In the genomic region with DNA sequence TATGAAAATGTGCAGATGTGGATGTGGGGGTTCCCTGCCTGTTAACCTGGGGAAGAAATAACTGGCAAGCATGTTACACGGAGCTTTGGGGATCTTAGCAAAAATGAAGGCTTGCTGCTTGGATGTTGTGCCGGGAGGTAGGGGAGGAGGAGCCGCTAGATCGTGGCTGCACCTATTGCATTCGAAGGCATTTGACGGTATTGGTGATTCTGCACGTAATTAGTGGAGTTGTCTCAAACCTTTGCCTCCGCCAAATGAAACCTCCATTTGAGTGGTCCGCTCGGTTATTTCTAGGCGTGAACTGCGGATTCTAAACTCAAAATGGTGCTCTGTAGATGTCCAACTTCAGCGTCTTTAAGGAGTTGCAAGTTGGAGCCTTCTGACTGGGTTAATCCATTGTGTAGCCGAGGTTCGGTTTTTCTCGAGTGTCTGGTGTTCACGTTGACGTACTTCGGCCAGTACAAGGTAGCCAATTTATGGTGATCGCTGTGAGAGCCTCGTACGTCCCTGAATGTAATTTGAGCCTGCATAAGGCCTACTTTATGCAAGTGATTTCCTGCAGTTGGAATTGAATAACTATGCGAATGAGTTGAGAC, we compare ENCODE assay signal across 8 cellular contexts. TPM values are rescaled to one million over a fixed set of nuclear protein-coding genes. Genes with fewer than 3 reads are reported as not detected.
DNase-seq lines count a peak whose midpoint lies in the region; ATAC-seq and TF ChIP-seq lines count a peak whose summit lies in the region.

No MANE protein-coding gene starts in this region.

- H3K9me3 Mint-ChIP-seq in T-helper 2 cell treated with Interferon-gamma antibody and Interleukin-4, amounts not matched to agents 5 μg/mL and 100 μg/mL, for 36 hours: no peaks in the 10 kb centered on the region
- H3K9me3 Mint-ChIP-seq in effector memory CD8-positive, alpha-beta T cell: no peaks in the 10 kb centered on the region
- H3K9me3 Mint-ChIP-seq in nephron: no peaks in the 10 kb centered on the region

- peak overlapping the region; percentile 88 for H3K4me3 Mint-ChIP-seq in T-helper 2 cell treated with Interferon-gamma antibody and Interleukin-4, amounts not matched to agents 5 μg/mL and 100 μg/mL, for 36 hours
- peak overlapping the region; percentile 94 to 98 for H3K4me3 Mint-ChIP-seq in effector memory CD8-positive, alpha-beta T cell
- peak overlapping the region; percentile 91 to 98 (median 94) for H3K4me3 Mint-ChIP-seq in nephron

- peaks cover 50% of the 10 kb centered on the region for H4K20me1 ChIP-seq in SK-N-SH (ENCODE audit: insufficient read depth)

- no peak for TF ChIP-seq EP300 in SK-N-SH (IDR thresholded peaks at IDR 0.05; ENCODE audit: borderline replicate concordance in 1 of 2, low read depth in 1 of 2, low read length in 1 of 2)

- TF ChIP-seq RAD21 in SK-N-SH (IDR thresholded peaks at IDR 0.05; ENCODE audit: low read length): peak; percentile 1

- peak overlapping the region; percentile 55; the same call in 1 of the 2 replicates for H3K9ac ChIP-seq in SK-N-SH

- CTCF ChIA-PET in SK-N-SH (lab: Yijun Ruan, JAX): interaction anchor here (0.7 to 2.0 kb wide), 6 partner anchors 45 to 465 kb away, joined by 3 to 15 read pairs (median 4); no protein-coding TSS in a partner anchor

- ATAC-seq in SK-N-SH treated with all-trans-retinoic acid at 6 μM for 48 hours (no peak), HG03095 (IDR thresholded peaks at IDR 0.05; ENCODE audit: unreplicated experiment) (no peak)
- ATAC-seq in effector memory CD8-positive, alpha-beta T cell (replicated peaks): no peak

- intact Hi-C loops in vagina (cut with DNase I): no loop called here

- H3K9me3 ChIP-seq in SK-N-SH (no peaks in the 10 kb centered on the region), vagina (no peaks in the 10 kb centered on the region)

- peak; percentile 55 for DNase-seq in SK-N-SH
- no peak for DNase-seq in T-helper 2 cell treated with Interferon-gamma antibody and Interleukin-4, amounts not matched to agents 5 μg/mL and 100 μg/mL, for 36 hours (ENCODE audit: low spot score)
- peak in 2 of 3 experiments; percentile 9 to 12 for DNase-seq in effector memory CD8-positive, alpha-beta T cell
- no peak for DNase-seq in vagina (ENCODE audit: extremely low spot score in 2 of 2)
- DNase-seq in midbrain (lab: John Stamatoyannopoulos, UW): no peak

- H3K27ac Mint-ChIP-seq in T-helper 2 cell treated with Interferon-gamma antibody and Interleukin-4, amounts not matched to agents 5 μg/mL and 100 μg/mL, for 36 hours: peak overlapping the region; percentile 68
- H3K27ac Mint-ChIP-seq in effector memory CD8-positive, alpha-beta T cell: peak overlapping the region; percentile 91 to 92
- peak overlapping the region; percentile 87 to 88 (median 87) for H3K27ac Mint-ChIP-seq in nephron

- peaks cover 16% of the 10 kb centered on the region for H3K36me3 Mint-ChIP-seq in T-helper 2 cell treated with Interferon-gamma antibody and Interleukin-4, amounts not matched to agents 5 μg/mL and 100 μg/mL, for 36 hours (ENCODE audit: low read depth)
- peaks cover 23% of the 10 kb centered on the region for H3K36me3 Mint-ChIP-seq in effector memory CD8-positive, alpha-beta T cell (ENCODE audit: insufficient read depth)
- no peaks in the 10 kb centered on the region for H3K36me3 Mint-ChIP-seq in nephron (ENCODE audit: low read depth)

- peak overlapping the region in 1 of 2 experiments; percentile 81; a peak in 1 of 4 replicates for H3K27ac ChIP-seq in SK-N-SH (ENCODE audit: low read depth in 2 of 2, low read length in 1 of 2)
- peak overlapping the region; percentile 68 for H3K27ac ChIP-seq in vagina

- H3K4me1 ChIP-seq in SK-N-SH (ENCODE audit: control insufficient read depth in 1 of 2, insufficient read depth in 2 of 2, low read depth in 1 of 2, low read length in 1 of 2) (peaks cover 0 to 49% of the 10 kb centered on the region in 2 experiments; a peak in 3 of 4 replicates), vagina (peaks cover 47% of the 10 kb centered on the region)

- H3K4me2 ChIP-seq in SK-N-SH: peak overlapping the region; percentile 90

- POLR2A ChIA-PET in SK-N-SH (lab: Yijun Ruan, JAX): interaction anchor here (1.0 to 1.5 kb wide), 4 partner anchors 76 to 95 kb away, joined by 3 to 4 read pairs (median 3); no protein-coding TSS in a partner anchor

- peaks cover 47% of the 10 kb centered on the region for H3K4me1 Mint-ChIP-seq in T-helper 2 cell treated with Interferon-gamma antibody and Interleukin-4, amounts not matched to agents 5 μg/mL and 100 μg/mL, for 36 hours (ENCODE audit: low read depth)
- peaks cover 44 to 55% of the 10 kb centered on the region in 2 donors for H3K4me1 Mint-ChIP-seq in effector memory CD8-positive, alpha-beta T cell (ENCODE audit: low read depth in 2 of 2)
- H3K4me1 Mint-ChIP-seq in nephron: peaks cover 57% of the 10 kb centered on the region

- WGBS in SK-N-SH (ENCODE audit: low lambda C conversion rate): 36% methylated on average over 23 of the region's 23 CpGs

- peak overlapping the region; percentile 68 to 86 for H3K4me3 ChIP-seq in SK-N-SH (ENCODE audit: low read depth in 2 of 2, low read length in 1 of 2)
- H3K4me3 ChIP-seq in vagina: peak overlapping the region; percentile 61 to 95

- H2AFZ ChIP-seq in SK-N-SH (ENCODE audit: low read depth): peak overlapping the region; percentile 56; the same call in 1 of the 2 replicates

- H3K27me3 ChIP-seq in SK-N-SH (ENCODE audit: insufficient read depth): peaks cover 23% of the 10 kb centered on the region; the same call in 1 of the 2 replicates
- H3K27me3 ChIP-seq in vagina: no peaks in the 10 kb centered on the region

- TF ChIP-seq CTCF in SK-N-SH (IDR thresholded peaks at IDR 0.05) (no peak), nephron (IDR thresholded peaks at IDR 0.05; ENCODE audit: unreplicated experiment in 3 of 3) (no peak), vagina (IDR thresholded peaks at IDR 0.05) (no peak)

- no peaks in the 10 kb centered on the region for H3K9me2 ChIP-seq in SK-N-SH

- no peak for TF ChIP-seq POLR2A in vagina (IDR thresholded peaks at IDR 0.05)

- peaks cover 53% of the 10 kb centered on the region for H3K79me2 ChIP-seq in SK-N-SH (ENCODE audit: insufficient read depth)

- H3F3A ChIP-seq in SK-N-SH (replicated peaks; ENCODE audit: insufficient read depth): peaks cover 8% of the 10 kb centered on the region

- H3K27me3 Mint-ChIP-seq in T-helper 2 cell treated with Interferon-gamma antibody and Interleukin-4, amounts not matched to agents 5 μg/mL and 100 μg/mL, for 36 hours (ENCODE audit: low read depth): peaks cover 26% of the 10 kb centered on the region
- no peaks in the 10 kb centered on the region for H3K27me3 Mint-ChIP-seq in effector memory CD8-positive, alpha-beta T cell
- peaks cover 34% of the 10 kb centered on the region for H3K27me3 Mint-ChIP-seq in nephron (ENCODE audit: low read depth)

- H3K36me3 ChIP-seq in SK-N-SH (replicated peaks in 1 of 2; ENCODE audit: control insufficient read depth in 1 of 2, insufficient read depth in 2 of 2, low read length in 1 of 2) (no peaks in the 10 kb centered on the region), vagina (no peaks in the 10 kb centered on the region)

TF ChIP-seq in SK-N-SH, 30 proteins besides CTCF, POLR2A, EP300 and RAD21 (continues in another document):
- TF ChIP-seq CHD2 (IDR thresholded peaks at IDR 0.05; ENCODE audit: low read length, partially characterized antibody) (peak; percentile 14), MXI1 (IDR thresholded peaks at IDR 0.05; ENCODE audit: low read depth, low read length) (no peak; the same call in 1 of the 2 replicates), FOXJ3 (CRISPR knock-in tag; IDR thresholded peaks at IDR 0.05) (no peak), TAF1 (IDR thresholded peaks at IDR 0.05; ENCODE audit: borderline replicate concordance, low read depth, low read length) (no peak)
- TF ChIP-seq, protein P1, sequence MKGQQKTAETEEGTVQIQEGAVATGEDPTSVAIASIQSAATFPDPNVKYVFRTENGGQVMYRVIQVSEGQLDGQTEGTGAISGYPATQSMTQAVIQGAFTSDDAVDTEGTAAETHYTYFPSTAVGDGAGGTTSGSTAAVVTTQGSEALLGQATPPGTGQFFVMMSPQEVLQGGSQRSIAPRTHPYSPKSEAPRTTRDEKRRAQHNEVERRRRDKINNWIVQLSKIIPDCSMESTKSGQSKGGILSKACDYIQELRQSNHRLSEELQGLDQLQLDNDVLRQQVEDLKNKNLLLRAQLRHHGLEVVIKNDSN (IDR thresholded peaks at IDR 0.05; ENCODE audit: borderline replicate concordance, low read depth): no peak

TF ChIP-seq in SK-N-SH treated with all-trans-retinoic acid at 6 μM for 48 hours, 23 proteins besides CTCF, POLR2A, EP300 and RAD21:
- TF ChIP-seq, protein P2, sequence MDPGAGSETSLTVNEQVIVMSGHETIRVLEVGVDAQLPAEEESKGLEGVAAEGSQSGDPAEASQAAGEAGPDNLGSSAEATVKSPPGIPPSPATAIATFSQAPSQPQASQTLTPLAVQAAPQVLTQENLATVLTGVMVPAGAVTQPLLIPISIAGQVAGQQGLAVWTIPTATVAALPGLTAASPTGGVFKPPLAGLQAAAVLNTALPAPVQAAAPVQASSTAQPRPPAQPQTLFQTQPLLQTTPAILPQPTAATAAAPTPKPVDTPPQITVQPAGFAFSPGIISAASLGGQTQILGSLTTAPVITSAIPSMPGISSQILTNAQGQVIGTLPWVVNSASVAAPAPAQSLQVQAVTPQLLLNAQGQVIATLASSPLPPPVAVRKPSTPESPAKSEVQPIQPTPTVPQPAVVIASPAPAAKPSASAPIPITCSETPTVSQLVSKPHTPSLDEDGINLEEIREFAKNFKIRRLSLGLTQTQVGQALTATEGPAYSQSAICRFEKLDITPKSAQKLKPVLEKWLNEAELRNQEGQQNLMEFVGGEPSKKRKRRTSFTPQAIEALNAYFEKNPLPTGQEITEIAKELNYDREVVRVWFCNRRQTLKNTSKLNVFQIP (CRISPR knock-in tag; IDR thresholded peaks at IDR 0.05; ENCODE audit: borderline replicate concordance, low read depth): no peak
- TF ChIP-seq ZNF565 (CRISPR knock-in tag; conservative IDR thresholded peaks at IDR 0.05; ENCODE audit: low read depth) (no peak), ZFP30 (CRISPR knock-in tag; IDR thresholded peaks at IDR 0.05) (no peak), TCF4 (CRISPR knock-in tag; IDR thresholded peaks at IDR 0.05; ENCODE audit: borderline replicate concordance) (no peak)

RNA-seq across cellular contexts. Expression of a gene that starts 1.5 kb away (rescaled TPM):
- 1.6 and 2.2 TPM in 2 replicates for polyA plus RNA-seq in SK-N-SH (2012; rRNA removed)
- polyA plus RNA-seq in SK-N-SH (2012; cell fraction: cytosol; rRNA removed): 1.6 and 1.9 TPM in 2 replicates
- polyA plus RNA-seq in SK-N-SH (2012; cell fraction: nucleus; rRNA removed): 6.2 and 6.7 TPM in 2 replicates
- total RNA-seq in vagina: 14.7 TPM

Comparison
In these comparisons a context has a peak if more than half of its experiments do, and no peak if none do; other contexts are left out.
1. DNase-seq: peak in SK-N-SH (single experiment) and effector memory CD8-positive, alpha-beta T cell (2 of 3); none in T-helper 2 cell treated with Interferon-gamma antibody and Interleukin-4, amounts not matched to agents 5 μg/mL and 100 μg/mL, for 36 hours (single experiment), vagina (0 of 2) and midbrain (single experiment).
2. Peak in every context shown above with its lines, with median percentiles within 50 percentile points of each other: H3K27ac Mint-ChIP-seq and H3K4me3 Mint-ChIP-seq.